30 cellular contexts compared by ENCODE assay signal in genomic region chr22:31136155-31136554, GRCh38. TPM values are rescaled to one million over a fixed set of nuclear protein-coding genes. Genes with fewer than 3 reads are reported as not detected.
"Had no signal": no experiment of that assay in that cellular context is flagged by ENCODE, and none has a peak within 500 bp of the region (broad histone marks: within the 10 kb centered on the region; RNA-seq: fewer than 3 reads in every experiment).

No MANE protein-coding gene starts in this region.

- ATAC-seq: foreskin keratinocyte; gastroesophageal sphincter; heart left ventricle; left lung; naive thymus-derived CD4-positive, alpha-beta T cell; sciatic nerve; stimulated activated naive B cell treated with anti-CD40 and anti-IgM and Interleukin-4, amounts not matched to agents 10 μg/mL and 1 μg/mL and 100 μg/mL, for 72 hours; upper lobe of right lung had no signal

- H3K4me1 Mint-ChIP-seq: naive thymus-derived CD4-positive, alpha-beta T cell; nephron; stimulated activated naive B cell treated with anti-CD40 and anti-IgM and Interleukin-4, amounts not matched to agents 10 μg/mL and 1 μg/mL and 100 μg/mL, for 72 hours had no signal

- H3K4me2 ChIP-seq: hepatocyte, smooth muscle cell had no signal

- H3K27me3 Mint-ChIP-seq: stimulated activated naive CD8-positive, alpha-beta T cell treated with anti-CD3 and anti-CD28 coated beads, Interleukin-15, Interleukin-2, amounts not matched to agents 100 ng/mL and 50 ng/mL, for 24 hours had no signal

- H3K4me3 Mint-ChIP-seq: naive thymus-derived CD4-positive, alpha-beta T cell; nephron; stimulated activated naive B cell treated with anti-CD40 and anti-IgM and Interleukin-4, amounts not matched to agents 10 μg/mL and 1 μg/mL and 100 μg/mL, for 72 hours; stimulated activated naive CD8-positive, alpha-beta T cell treated with anti-CD3 and anti-CD28 coated beads, Interleukin-15, Interleukin-2, amounts not matched to agents 100 ng/mL and 50 ng/mL, for 24 hours had no signal

- H3K9me3 Mint-ChIP-seq: naive thymus-derived CD4-positive, alpha-beta T cell; nephron; stimulated activated naive B cell treated with anti-CD40 and anti-IgM and Interleukin-4, amounts not matched to agents 10 μg/mL and 1 μg/mL and 100 μg/mL, for 72 hours; stimulated activated naive CD8-positive, alpha-beta T cell treated with anti-CD3 and anti-CD28 coated beads, Interleukin-15, Interleukin-2, amounts not matched to agents 100 ng/mL and 50 ng/mL, for 24 hours had no signal

- H3K9me3 ChIP-seq: esophagus muscularis mucosa, gastroesophageal sphincter, heart left ventricle, left lung, ovary, thoracic aorta, tibial nerve, upper lobe of right lung, uterus had no signal

- H3K36me3 ChIP-seq: heart left ventricle, ovary, thoracic aorta, upper lobe of right lung, uterus had no signal

- H3K27ac ChIP-seq: dorsolateral prefrontal cortex, esophagus muscularis mucosa, foreskin keratinocyte, gastroesophageal sphincter, heart left ventricle, hepatocyte, left lung, ovary, thoracic aorta, tibial nerve, upper lobe of right lung, uterus had no signal

- FAIRE-seq: colon, kidney had no signal

- H3K79me2 ChIP-seq: hepatocyte had no signal

- H3K4me3 ChIP-seq: dorsolateral prefrontal cortex, esophagus muscularis mucosa, gastroesophageal sphincter, heart left ventricle, hepatocyte, left lung, ovary, smooth muscle cell, thoracic aorta, tibial nerve, upper lobe of right lung, uterus had no signal

- H3K4me1 ChIP-seq: esophagus muscularis mucosa, foreskin keratinocyte, gastroesophageal sphincter, left lung, tibial nerve, upper lobe of right lung, uterus had no signal

- H3K36me3 Mint-ChIP-seq: naive thymus-derived CD4-positive, alpha-beta T cell; stimulated activated naive B cell treated with anti-CD40 and anti-IgM and Interleukin-4, amounts not matched to agents 10 μg/mL and 1 μg/mL and 100 μg/mL, for 72 hours had no signal

- H3K27ac Mint-ChIP-seq: nephron; progenitor cell of endocrine pancreas; stimulated activated naive B cell treated with anti-CD40 and anti-IgM and Interleukin-4, amounts not matched to agents 10 μg/mL and 1 μg/mL and 100 μg/mL, for 72 hours; stimulated activated naive CD8-positive, alpha-beta T cell treated with anti-CD3 and anti-CD28 coated beads, Interleukin-15, Interleukin-2, amounts not matched to agents 100 ng/mL and 50 ng/mL, for 24 hours had no signal

- H2AFZ ChIP-seq: hepatocyte had no signal

- H3K27me3 ChIP-seq: ovary, upper lobe of right lung, uterus had no signal

- DNase-seq: effector CD4-positive, alpha-beta T cell; foreskin keratinocyte; kidney; left lung; mesendoderm; midbrain; naive thymus-derived CD4-positive, alpha-beta T cell; nucleus accumbens; ovary; stimulated activated CD4-positive, alpha-beta T cell treated with anti-CD3 and anti-CD28 coated beads, Interleukin-2, amount 100 ng/mL, for 24 hours; stimulated activated CD4-positive, alpha-beta T cell treated with anti-CD3 and anti-CD28 coated beads, Interleukin-4, amount 100 ng/mL, for 4 hours; stimulated activated naive B cell treated with anti-CD40 and anti-IgM and Interleukin-4, amounts not matched to agents 10 μg/mL and 1 μg/mL and 100 μg/mL, for 72 hours; upper lobe of right lung; uterus had no signal

RNA-seq across cellular contexts. Expression of gene PLA2G3, which starts 4.2 kb away (rescaled TPM):
- total RNA-seq: cerebellum; epithelial cell of proximal tubule; esophagus muscularis mucosa; heart left ventricle; kidney; lung microvascular endothelial cell; naive thymus-derived CD4-positive, alpha-beta T cell; sciatic nerve; thoracic aorta; tibial nerve; uterus had no signal
- polyA plus RNA-seq: heart left ventricle; naive thymus-derived CD4-positive, alpha-beta T cell; ovary; smooth muscle cell had no signal

RNA-seq across cellular contexts. Expression of gene INPP5J, which starts 13.4 kb away (rescaled TPM):
- polyA plus RNA-seq: naive thymus-derived CD4-positive, alpha-beta T cell had no signal
